In genomic region chr13:95643814-95644598, GRCh38 we compare ENCODE assay signal across 8 cellular contexts. TPM values are rescaled to one million over a fixed set of nuclear protein-coding genes. Genes with fewer than 3 reads are reported as not detected.
DNase-seq lines count a peak whose midpoint lies in the region; ATAC-seq and TF ChIP-seq lines count a peak whose summit lies in the region.

No MANE protein-coding gene starts in this region.

- peak; percentile 38 for ATAC-seq in GM21423 (IDR thresholded peaks at IDR 0.05; ENCODE audit: unreplicated experiment)
- no peak for ATAC-seq in HG03469 (IDR thresholded peaks at IDR 0.05; ENCODE audit: unreplicated experiment)

- no peak for TF ChIP-seq CTCF in Calu3 (IDR thresholded peaks at IDR 0.05; ENCODE audit: unreplicated experiment)
- no peak for TF ChIP-seq CTCF in cardiac fibroblast (IDR thresholded peaks at IDR 0.05; ENCODE audit: low read depth, low read length)

- peak overlapping the region; percentile 71 for H3K27ac ChIP-seq in stomach smooth muscle (ENCODE audit: low read length)

- H3K4me3 ChIP-seq in cardiac fibroblast (replicated peaks in 1 of 2; ENCODE audit: low read depth in 2 of 2, low read length in 2 of 2) (peak overlapping the region; percentile 73 to 75), stomach smooth muscle (ENCODE audit: low read length in 2 of 2) (peak overlapping the region; percentile 78 to 81)

- peaks cover 20% of the 10 kb centered on the region for H3K4me1 ChIP-seq in stomach smooth muscle (ENCODE audit: control insufficient read depth, insufficient read depth, low read length)

- no peaks in the 10 kb centered on the region for H3K36me3 ChIP-seq in stomach smooth muscle (ENCODE audit: control insufficient read depth in 2 of 2, insufficient read depth in 2 of 2, low read length in 2 of 2)

- H3K9me3 ChIP-seq in stomach smooth muscle (ENCODE audit: control insufficient read depth in 2 of 2, low read length in 2 of 2), result no peaks in the 10 kb centered on the region

- H3K27me3 ChIP-seq in stomach smooth muscle (ENCODE audit: control insufficient read depth in 1 of 2, insufficient read depth in 2 of 2, low read length in 2 of 2), result no peaks in the 10 kb centered on the region

- peak overlapping the region; percentile 63 for H3K4me3 Mint-ChIP-seq in Calu3 (ENCODE audit: low read depth, unreplicated experiment)

- BruUV-seq in Calu3 (replicated peaks; lab: Mats Ljungman, UMichigan), result no TSS peak

- H3K27me3 Mint-ChIP-seq in Calu3 (ENCODE audit: unreplicated experiment), result no peaks in the 10 kb centered on the region

- CTCF ChIA-PET in Calu3 (lab: Charles Lee), result interaction anchor here (1.0 kb wide), 1 partner anchor 17 kb away, joined by 6 read pairs; no protein-coding TSS in a partner anchor

- peak overlapping the region; percentile 60 to 73 for H3K9ac ChIP-seq in stomach smooth muscle (ENCODE audit: low read length in 2 of 2)

- no peaks in the 10 kb centered on the region for H3K9me3 Mint-ChIP-seq in Calu3 (ENCODE audit: low read depth, unreplicated experiment)

- H3K27ac Mint-ChIP-seq in Calu3 (ENCODE audit: unreplicated experiment), result no peak overlapping the region

- peak; percentile 7 for DNase-seq in Calu3
- peak; percentile 41 for DNase-seq in NCI-H146 treated with DMSO at 0.1 percent for 48 hours (lab: John Stamatoyannopoulos, UW; ENCODE audit: unreplicated experiment)
- peak; percentile 49 to 55 for DNase-seq in cardiac fibroblast (ENCODE audit: low read depth in 2 of 2)
- DNase-seq in kidney tubule cell (ENCODE audit: low spot score), result peak; percentile 45
- DNase-seq in stimulated activated naive CD4-positive, alpha-beta T cell (lab: John Stamatoyannopoulos, UW), result no peak

- peaks cover 7% of the 10 kb centered on the region for H3K36me3 Mint-ChIP-seq in Calu3 (ENCODE audit: insufficient read depth, unreplicated experiment)

- intact Hi-C loops in Calu3 (cut with micrococcal nuclease; ENCODE audit: unreplicated experiment), result no loop called here

- H3K4me1 Mint-ChIP-seq in Calu3 (ENCODE audit: low read depth, unreplicated experiment), result no peaks in the 10 kb centered on the region

RNA-seq across cellular contexts. Expression of gene DZIP1, which starts 0.5 kb away (rescaled TPM):
- total RNA-seq in Calu3 (2022), result 10.2 and 13.3 TPM in 2 replicates

RNA-seq across cellular contexts. Expression of gene DNAJC3, which starts 32.9 kb away (rescaled TPM):
- total RNA-seq in Calu3 (2022), result 21.2 and 22.2 TPM in 2 replicates

Comparison
In these comparisons a context has a peak if more than half of its experiments do, and no peak if none do; other contexts are left out.
1. DNase-seq: peak in Calu3 (single experiment), NCI-H146 treated with DMSO at 0.1 percent for 48 hours (single experiment), cardiac fibroblast (2 of 2) and kidney tubule cell (single experiment); none in stimulated activated naive CD4-positive, alpha-beta T cell (0 of 6).